In genomic region chr7:156639426-156640256, GRCh38 we compare ENCODE assay signal across 3 cellular contexts.
A peak's percentile ranks its signal among the peaks of the same experiment; 100 is the strongest.
TF ChIP-seq lines count a peak whose summit lies in the region.

No MANE protein-coding gene starts in this region.

TF ChIP-seq in SK-N-SH, 30 proteins besides CTCF, POLR2A, EP300 and RAD21 (continues in another document):
- TF ChIP-seq POLR2AphosphoS5 (IDR thresholded peaks at IDR 0.05; ENCODE audit: low read depth, low read length) (no peak), MAX (IDR thresholded peaks at IDR 0.05; ENCODE audit: low read depth) (no peak), NRF1 (IDR thresholded peaks at IDR 0.05; ENCODE audit: low read depth, low read length) (no peak), SMC3 (IDR thresholded peaks at IDR 0.05; ENCODE audit: low read depth, low read length) (no peak), TCF12 (IDR thresholded peaks at IDR 0.05) (no peak), RCOR1 (IDR thresholded peaks at IDR 0.05; ENCODE audit: low read length) (no peak), MEF2A (IDR thresholded peaks at IDR 0.05; ENCODE audit: borderline replicate concordance, low read depth) (no peak), FOXM1 (IDR thresholded peaks at IDR 0.05; ENCODE audit: low read depth) (no peak), REST (IDR thresholded peaks at IDR 0.05; ENCODE audit: low read depth, low read length) (no peak), TEAD4 (IDR thresholded peaks at IDR 0.05; ENCODE audit: borderline replicate concordance, insufficient read depth) (no peak), CHD2 (IDR thresholded peaks at IDR 0.05; ENCODE audit: low read length, partially characterized antibody) (no peak)
- TF ChIP-seq, protein P1, sequence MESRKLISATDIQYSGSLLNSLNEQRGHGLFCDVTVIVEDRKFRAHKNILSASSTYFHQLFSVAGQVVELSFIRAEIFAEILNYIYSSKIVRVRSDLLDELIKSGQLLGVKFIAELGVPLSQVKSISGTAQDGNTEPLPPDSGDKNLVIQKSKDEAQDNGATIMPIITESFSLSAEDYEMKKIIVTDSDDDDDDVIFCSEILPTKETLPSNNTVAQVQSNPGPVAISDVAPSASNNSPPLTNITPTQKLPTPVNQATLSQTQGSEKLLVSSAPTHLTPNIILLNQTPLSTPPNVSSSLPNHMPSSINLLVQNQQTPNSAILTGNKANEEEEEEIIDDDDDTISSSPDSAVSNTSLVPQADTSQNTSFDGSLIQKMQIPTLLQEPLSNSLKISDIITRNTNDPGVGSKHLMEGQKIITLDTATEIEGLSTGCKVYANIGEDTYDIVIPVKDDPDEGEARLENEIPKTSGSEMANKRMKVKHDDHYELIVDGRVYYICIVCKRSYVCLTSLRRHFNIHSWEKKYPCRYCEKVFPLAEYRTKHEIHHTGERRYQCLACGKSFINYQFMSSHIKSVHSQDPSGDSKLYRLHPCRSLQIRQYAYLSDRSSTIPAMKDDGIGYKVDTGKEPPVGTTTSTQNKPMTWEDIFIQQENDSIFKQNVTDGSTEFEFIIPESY (IDR thresholded peaks at IDR 0.05; ENCODE audit: borderline replicate concordance, low read depth): no peak
- TF ChIP-seq, protein P2, sequence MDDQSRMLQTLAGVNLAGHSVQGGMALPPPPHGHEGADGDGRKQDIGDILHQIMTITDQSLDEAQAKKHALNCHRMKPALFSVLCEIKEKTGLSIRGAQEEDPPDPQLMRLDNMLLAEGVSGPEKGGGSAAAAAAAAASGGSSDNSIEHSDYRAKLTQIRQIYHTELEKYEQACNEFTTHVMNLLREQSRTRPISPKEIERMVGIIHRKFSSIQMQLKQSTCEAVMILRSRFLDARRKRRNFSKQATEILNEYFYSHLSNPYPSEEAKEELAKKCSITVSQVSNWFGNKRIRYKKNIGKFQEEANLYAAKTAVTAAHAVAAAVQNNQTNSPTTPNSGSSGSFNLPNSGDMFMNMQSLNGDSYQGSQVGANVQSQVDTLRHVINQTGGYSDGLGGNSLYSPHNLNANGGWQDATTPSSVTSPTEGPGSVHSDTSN (IDR thresholded peaks at IDR 0.05): no peak

TF ChIP-seq in SK-N-SH treated with all-trans-retinoic acid at 6 μM for 48 hours, 23 proteins besides CTCF, POLR2A, EP300 and RAD21:
- TF ChIP-seq TSHZ2 (CRISPR knock-in tag; IDR thresholded peaks at IDR 0.05): no peak
- no peak for TF ChIP-seq ZNF565 (CRISPR knock-in tag; conservative IDR thresholded peaks at IDR 0.05; ENCODE audit: low read depth)
- no peak for TF ChIP-seq ISL1 (CRISPR knock-in tag; IDR thresholded peaks at IDR 0.05)
- TF ChIP-seq PPARA (CRISPR knock-in tag; IDR thresholded peaks at IDR 0.05; ENCODE audit: borderline replicate concordance): no peak
- TF ChIP-seq RARB (CRISPR knock-in tag; IDR thresholded peaks at IDR 0.05): no peak
- TF ChIP-seq OSR1 (CRISPR knock-in tag; IDR thresholded peaks at IDR 0.05): no peak

TF ChIP-seq in H1, 55 proteins besides CTCF, POLR2A, EP300 and RAD21:
- no peak for TF ChIP-seq HDAC2 (IDR thresholded peaks at IDR 0.05; ENCODE audit: borderline replicate concordance in 1 of 2, low read depth in 2 of 2, low read length in 2 of 2)
- TF ChIP-seq MAX (IDR thresholded peaks at IDR 0.05): peak; percentile 8; the same call in 1 of the 2 replicates
- no peak for TF ChIP-seq SP4 (IDR thresholded peaks at IDR 0.05; ENCODE audit: low read length)
